ENCODE assay signal across 8 cellular contexts in the genomic region with DNA sequence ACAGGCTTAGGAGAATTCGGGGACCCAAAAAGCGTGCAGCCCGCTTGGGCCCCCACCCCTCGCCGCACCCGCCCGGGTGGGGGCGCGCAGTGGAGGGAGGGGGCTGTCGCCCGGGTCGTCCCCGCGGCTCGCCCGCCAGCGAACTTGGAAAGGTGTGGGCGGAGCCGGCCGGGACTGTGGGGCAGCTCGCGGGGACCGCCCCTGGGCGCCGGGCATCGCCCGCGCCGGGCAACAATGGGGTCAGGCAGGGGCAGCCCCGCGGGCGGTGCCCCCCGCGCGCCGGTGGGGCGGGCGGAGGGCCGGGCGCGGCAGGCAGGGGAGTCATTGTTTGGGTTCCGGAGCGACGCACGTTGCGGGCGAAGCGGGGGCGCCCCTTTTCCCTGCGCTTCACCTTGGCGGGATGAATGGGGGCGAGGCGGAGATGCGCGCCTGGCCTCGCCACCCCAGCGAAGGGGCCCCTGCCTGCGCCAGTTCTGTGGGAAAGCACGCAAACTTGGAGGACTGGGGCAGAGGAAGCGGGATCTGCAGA. TPM values are rescaled to one million over a fixed set of nuclear protein-coding genes. Genes with fewer than 3 reads are reported as not detected.
DNase-seq lines count a peak whose midpoint lies in the region; ATAC-seq and TF ChIP-seq lines count a peak whose summit lies in the region.

No MANE protein-coding gene starts in this region.

- no peak overlapping the region for H3K23ac ChIP-seq in trophoblast cell (ENCODE audit: low read length)

- H3K36me3 Mint-ChIP-seq in activated T-helper 1 cell treated with anti-CD3 and anti-CD28 coated beads, Interleukin-12 subunit alpha, Interleukin-12 subunit beta, Interleukin-2, Interleukin-4 antibody, amounts not matched to agents 30 ng/mL and 10 ng/mL and 1 ng/mL, durations not matched to agents 14 hours and 24 hours and 36 hours (ENCODE audit: low read depth) = peaks cover 2% of the 10 kb centered on the region

- peaks cover 7% of the 10 kb centered on the region for H3K27me3 Mint-ChIP-seq in activated T-helper 1 cell treated with anti-CD3 and anti-CD28 coated beads, Interleukin-12 subunit alpha, Interleukin-12 subunit beta, Interleukin-2, Interleukin-4 antibody, amounts not matched to agents 30 ng/mL and 10 ng/mL and 1 ng/mL, durations not matched to agents 14 hours and 24 hours and 36 hours (ENCODE audit: insufficient read depth)

- peak overlapping the region; percentile 73 for H2BK5ac ChIP-seq in trophoblast cell (ENCODE audit: low read depth, low read length, poor library complexity)

- peaks cover 19% of the 10 kb centered on the region for H3K79me1 ChIP-seq in trophoblast cell (ENCODE audit: low read length)

- H3K18ac ChIP-seq in trophoblast cell (ENCODE audit: low read length) = peak overlapping the region; percentile 96

- H3K4me1 Mint-ChIP-seq in activated T-helper 1 cell treated with anti-CD3 and anti-CD28 coated beads, Interleukin-12 subunit alpha, Interleukin-12 subunit beta, Interleukin-2, Interleukin-4 antibody, amounts not matched to agents 30 ng/mL and 10 ng/mL and 1 ng/mL, durations not matched to agents 14 hours and 24 hours and 36 hours (ENCODE audit: low read depth) = peaks cover 41% of the 10 kb centered on the region

- peak overlapping the region; percentile 83 for H3K27ac ChIP-seq in foreskin keratinocyte
- H3K27ac ChIP-seq in trophoblast cell (ENCODE audit: low read depth, low read length) = peak overlapping the region; percentile 84
- H3K27ac ChIP-seq in urinary bladder (ENCODE audit: low read depth) = peak overlapping the region; percentile 88

- DNase-seq in A172 (ENCODE audit: low spot score) (peak; percentile 24), NCI-H82 treated with DMSO at 0.1 percent for 48 hours (lab: John Stamatoyannopoulos, UW; ENCODE audit: unreplicated experiment) (peak; percentile 45), foreskin keratinocyte (no peak), trophoblast cell (peak in 1 of 2 donors; percentile 21)
- peak; percentile 51 for DNase-seq in activated T-helper 1 cell treated with anti-CD3 and anti-CD28 coated beads, Interleukin-12 subunit alpha, Interleukin-12 subunit beta, Interleukin-2, Interleukin-4 antibody, amounts not matched to agents 30 ng/mL and 10 ng/mL and 1 ng/mL, durations not matched to agents 14 hours and 24 hours and 36 hours (ENCODE audit: low spot score)

- H3K27ac Mint-ChIP-seq in activated T-helper 1 cell treated with anti-CD3 and anti-CD28 coated beads, Interleukin-12 subunit alpha, Interleukin-12 subunit beta, Interleukin-2, Interleukin-4 antibody, amounts not matched to agents 30 ng/mL and 10 ng/mL and 1 ng/mL, durations not matched to agents 14 hours and 24 hours and 36 hours = peak overlapping the region; percentile 76

- peak overlapping the region; percentile 71 for H2BK12ac ChIP-seq in trophoblast cell (ENCODE audit: low read length)

- peak overlapping the region; percentile 99 for H2AFZ ChIP-seq in trophoblast cell (ENCODE audit: insufficient read depth, low read length, poor library complexity)

- peak overlapping the region; percentile 94 for H3K4ac ChIP-seq in trophoblast cell (ENCODE audit: low read depth, low read length)

- H4K91ac ChIP-seq in trophoblast cell (ENCODE audit: low read depth, low read length) = peak overlapping the region; percentile 98

- peak; percentile 20 for ATAC-seq in GM18868 (IDR thresholded peaks at IDR 0.05; ENCODE audit: unreplicated experiment)
- peak; percentile 13 for ATAC-seq in HG03095 (IDR thresholded peaks at IDR 0.05; ENCODE audit: unreplicated experiment)
- peak; percentile 37 for ATAC-seq in foreskin keratinocyte

- H3K9me3 ChIP-seq in trophoblast cell (ENCODE audit: insufficient read depth, low read depth, low read length) = no peaks in the 10 kb centered on the region

- peak overlapping the region; percentile 96 for H4K8ac ChIP-seq in trophoblast cell (ENCODE audit: low read depth, low read length)

- no peaks in the 10 kb centered on the region for H3K36me3 ChIP-seq in trophoblast cell (ENCODE audit: control insufficient read depth in 1 of 2, insufficient read depth in 2 of 2, low read length in 2 of 2)
- no peaks in the 10 kb centered on the region for H3K36me3 ChIP-seq in urinary bladder (ENCODE audit: insufficient read depth)

- no peaks in the 10 kb centered on the region for H3K27me3 ChIP-seq in foreskin keratinocyte
- no peaks in the 10 kb centered on the region for H3K27me3 ChIP-seq in trophoblast cell (ENCODE audit: insufficient read depth, low read length)

- H3K4me2 ChIP-seq in trophoblast cell (ENCODE audit: low read length) = peak overlapping the region; percentile 84

- intact Hi-C loops in activated T-helper 1 cell treated with anti-CD3 and anti-CD28 coated beads, Interleukin-12 subunit alpha, Interleukin-12 subunit beta, Interleukin-2, Interleukin-4 antibody, amounts not matched to agents 30 ng/mL and 10 ng/mL and 1 ng/mL, durations not matched to agents 14 hours and 24 hours and 36 hours (cut with micrococcal nuclease) = loop anchor here (1.0 to 10.0 kb wide), 11 partner anchors 150 to 1408 kb away; partner anchors contain the start of genes BORA, COMMD6, KLF5 and MZT1

- H2AK5ac ChIP-seq in trophoblast cell (ENCODE audit: low read length) = peak overlapping the region; percentile 89

- peak overlapping the region; percentile 97 for H3K9ac ChIP-seq in trophoblast cell (ENCODE audit: low read length)

- peak overlapping the region; percentile 91 for H3K4me3 ChIP-seq in trophoblast cell (ENCODE audit: low read depth, low read length)
- peak overlapping the region; percentile 81 for H3K4me3 ChIP-seq in urinary bladder (ENCODE audit: low read depth, low read length)

- TF ChIP-seq CTCF in foreskin keratinocyte (conservative IDR thresholded peaks at IDR 0.05) = no peak

- peak overlapping the region; percentile 79 for H3K4me3 Mint-ChIP-seq in activated T-helper 1 cell treated with anti-CD3 and anti-CD28 coated beads, Interleukin-12 subunit alpha, Interleukin-12 subunit beta, Interleukin-2, Interleukin-4 antibody, amounts not matched to agents 30 ng/mL and 10 ng/mL and 1 ng/mL, durations not matched to agents 14 hours and 24 hours and 36 hours

- no CpG with 5 or more reads among the region's 60 CpGs for WGBS in trophoblast cell (ENCODE audit: extremely low coverage, insufficient coverage, insufficient read length)
- WGBS in urinary bladder = under 1% methylated on average over 60 of the region's 60 CpGs

- H3K9me3 Mint-ChIP-seq in activated T-helper 1 cell treated with anti-CD3 and anti-CD28 coated beads, Interleukin-12 subunit alpha, Interleukin-12 subunit beta, Interleukin-2, Interleukin-4 antibody, amounts not matched to agents 30 ng/mL and 10 ng/mL and 1 ng/mL, durations not matched to agents 14 hours and 24 hours and 36 hours = no peaks in the 10 kb centered on the region

- H4K12ac ChIP-seq in trophoblast cell (ENCODE audit: low read depth, low read length) = peak overlapping the region; percentile 97

- H3K4me1 ChIP-seq in foreskin keratinocyte (no peaks in the 10 kb centered on the region), trophoblast cell (ENCODE audit: control insufficient read depth in 1 of 2, insufficient read depth in 2 of 2, low read length in 2 of 2) (peaks cover 0 to 9% of the 10 kb centered on the region in 2 experiments), urinary bladder (ENCODE audit: insufficient read depth) (no peaks in the 10 kb centered on the region)

- H2BK120ac ChIP-seq in trophoblast cell (ENCODE audit: insufficient read depth, low read length, poor library complexity) = peak overlapping the region; percentile 95

- peak overlapping the region; percentile 99 for H3K14ac ChIP-seq in trophoblast cell (ENCODE audit: low read length)

- peaks cover 7% of the 10 kb centered on the region for H3K79me2 ChIP-seq in trophoblast cell (ENCODE audit: control insufficient read depth, insufficient read depth, low read length, poor library complexity)

RNA-seq across cellular contexts. Expression of gene KLF12, which starts 0.6 kb away (rescaled TPM):
- total RNA-seq in A172 (2014; rRNA removed; shearing (Covaris generic)) = 5.5 and 6.8 TPM in 2 replicates
- 18.6 and 19.9 TPM in 2 replicates for total RNA-seq in activated T-helper 1 cell treated with anti-CD3 and anti-CD28 coated beads, Interleukin-12 subunit alpha, Interleukin-12 subunit beta, Interleukin-2, Interleukin-4 antibody, amounts not matched to agents 30 ng/mL and 10 ng/mL and 1 ng/mL, durations not matched to agents 14 hours and 24 hours and 36 hours
- total RNA-seq in foreskin keratinocyte (5.0 and 6.6 TPM in 2 replicates), urinary bladder (51.9 TPM)
- polyA plus RNA-seq in foreskin keratinocyte (0.92 and 0.94 TPM in 2 replicates), urinary bladder (4.6 TPM)
- polyA plus RNA-seq in trophoblast cell (2013) = 3.2 and 3.8 TPM in 2 replicates

Comparison
In these comparisons a context has a peak if more than half of its experiments do, and no peak if none do; other contexts are left out.
1. DNase-seq: peak in A172 (single experiment), NCI-H82 treated with DMSO at 0.1 percent for 48 hours (single experiment) and activated T-helper 1 cell treated with anti-CD3 and anti-CD28 coated beads, Interleukin-12 subunit alpha, Interleukin-12 subunit beta, Interleukin-2, Interleukin-4 antibody, amounts not matched to agents 30 ng/mL and 10 ng/mL and 1 ng/mL, durations not matched to agents 14 hours and 24 hours and 36 hours (single experiment); none in foreskin keratinocyte (0 of 2).
2. Peak in every context shown above with its lines, with median percentiles within 50 percentile points of each other: ATAC-seq and H3K27ac ChIP-seq.